12 cellular contexts compared by ENCODE assay signal in genomic region chr11:120186408-120186798, GRCh38. TPM values are rescaled to one million over a fixed set of nuclear protein-coding genes. Genes with fewer than 3 reads are reported as not detected.
DNase-seq lines count a peak whose midpoint lies in the region; ATAC-seq and TF ChIP-seq lines count a peak whose summit lies in the region.
"Had no signal": no experiment of that assay in that cellular context is flagged by ENCODE, and none has a peak within 500 bp of the region (broad histone marks: within the 10 kb centered on the region; RNA-seq: fewer than 3 reads in every experiment).

No MANE protein-coding gene starts in this region.

- H2AFZ ChIP-seq in PC-3 (ENCODE audit: low read length) (no peak overlapping the region), Karpas-422 (ENCODE audit: low read length) (no peak overlapping the region)

- H3K4me3 ChIP-seq in PC-3 (ENCODE audit: low read length) (no peak overlapping the region), mucosa of stomach (ENCODE audit: low read length) (no peak overlapping the region), stomach smooth muscle (ENCODE audit: low read length in 2 of 2) (no peak overlapping the region), left lung (no peak overlapping the region), Karpas-422 (ENCODE audit: low read length) (no peak overlapping the region)

- H3K4me1 ChIP-seq in PC-3 (ENCODE audit: insufficient read depth, low read length): peaks cover 11% of the 10 kb centered on the region; the same call in 1 of the 2 replicates
- H3K4me1 ChIP-seq in mucosa of stomach (ENCODE audit: control insufficient read depth, insufficient read depth, low read length): peaks cover 71% of the 10 kb centered on the region
- H3K4me1 ChIP-seq in stomach smooth muscle (ENCODE audit: control insufficient read depth, insufficient read depth, low read length): peaks cover 49% of the 10 kb centered on the region
- H3K4me1 ChIP-seq in left lung: peaks cover 0 to 5% of the 10 kb centered on the region in 2 donors
- no peaks in the 10 kb centered on the region for H3K4me1 ChIP-seq in Karpas-422 (ENCODE audit: low read length)

- intact Hi-C loops in PC-3 (cut with micrococcal nuclease) (no loop called here), left lung (cut with DNase I) (no loop called here)

- H3K9ac ChIP-seq in PC-3 (ENCODE audit: low read length) (peak overlapping the region; percentile 39; the same call in 1 of the 2 replicates), mucosa of stomach (ENCODE audit: low read length) (peak overlapping the region; percentile 36), stomach smooth muscle (ENCODE audit: low read length in 2 of 2) (no peak overlapping the region), Karpas-422 (ENCODE audit: low read length) (no peak overlapping the region)

- H3K36me3 ChIP-seq in PC-3 (ENCODE audit: low read depth, low read length): no peaks in the 10 kb centered on the region
- no peaks in the 10 kb centered on the region for H3K36me3 ChIP-seq in mucosa of stomach (ENCODE audit: control insufficient read depth, insufficient read depth, low read length)
- no peaks in the 10 kb centered on the region for H3K36me3 ChIP-seq in stomach smooth muscle (ENCODE audit: control insufficient read depth in 2 of 2, insufficient read depth in 2 of 2, low read length in 2 of 2)
- H3K36me3 ChIP-seq in left lung: no peaks in the 10 kb centered on the region
- no peaks in the 10 kb centered on the region for H3K36me3 ChIP-seq in Karpas-422 (ENCODE audit: insufficient read depth, low read length)

- H3K9me2 ChIP-seq in PC-3 (replicated peaks; ENCODE audit: low read length) (no peaks in the 10 kb centered on the region), Karpas-422 (replicated peaks; ENCODE audit: insufficient read depth, low read length) (no peaks in the 10 kb centered on the region)

- no peak for ATAC-seq in PC-3
- no peak for ATAC-seq in left lung

- H3K27ac ChIP-seq in PC-3 (ENCODE audit: low read length) (peak overlapping the region; percentile 46), cingulate gyrus (ENCODE audit: low read depth, low read length) (peak overlapping the region; percentile 72), stomach smooth muscle (ENCODE audit: low read length) (peak overlapping the region; percentile 58), left lung (peak overlapping the region in 1 of 2 donors; percentile 33), Karpas-422 (ENCODE audit: low read length) (no peak overlapping the region)
- H3K27ac ChIP-seq: epithelial cell of prostate had no signal

- H3F3A ChIP-seq in PC-3 (ENCODE audit: low read length, unreplicated experiment): no peaks in the 10 kb centered on the region

- H3K9me3 ChIP-seq in PC-3 (ENCODE audit: low read length) (no peaks in the 10 kb centered on the region), mucosa of stomach (ENCODE audit: control insufficient read depth, low read length) (no peaks in the 10 kb centered on the region), stomach smooth muscle (ENCODE audit: control insufficient read depth in 2 of 2, low read length in 2 of 2) (no peaks in the 10 kb centered on the region), left lung (no peaks in the 10 kb centered on the region), Karpas-422 (ENCODE audit: low read length) (no peaks in the 10 kb centered on the region)

- TF ChIP-seq CTCF in PC-3 (conservative IDR thresholded peaks at IDR 0.05; ENCODE audit: low read depth, low read length): no peak
- TF ChIP-seq CTCF in left lung (IDR thresholded peaks at IDR 0.05): no peak

- BruUV-seq in PC-3 (replicated peaks; lab: Mats Ljungman, UMichigan): no TSS peak

- H3K4me2 ChIP-seq in PC-3 (ENCODE audit: low read length) (no peak overlapping the region), Karpas-422 (ENCODE audit: low read depth, low read length, poor library complexity, severe bottlenecking) (no peak overlapping the region)

- H3K27me3 ChIP-seq in PC-3 (ENCODE audit: low read length): peaks cover 14% of the 10 kb centered on the region
- H3K27me3 ChIP-seq in mucosa of stomach (ENCODE audit: control insufficient read depth, insufficient read depth, low read length): no peaks in the 10 kb centered on the region
- H3K27me3 ChIP-seq in stomach smooth muscle (ENCODE audit: control insufficient read depth in 1 of 2, insufficient read depth in 2 of 2, low read length in 2 of 2): peaks cover 3 to 6% of the 10 kb centered on the region in 2 donors
- peaks cover 0 to 7% of the 10 kb centered on the region in 2 donors for H3K27me3 ChIP-seq in left lung
- no peaks in the 10 kb centered on the region for H3K27me3 ChIP-seq in Karpas-422 (ENCODE audit: low read length)

- H3K79me2 ChIP-seq in PC-3 (ENCODE audit: low read length): no peaks in the 10 kb centered on the region
- H3K79me2 ChIP-seq in Karpas-422 (ENCODE audit: low read length): no peaks in the 10 kb centered on the region

- POLR2A ChIA-PET in PC-3 (lab: Charles Lee; ENCODE audit: unreplicated experiment): no interaction called here

- no peak for DNase-seq in PC-3
- no peak for DNase-seq in NCI-H1930 (lab: John Stamatoyannopoulos, UW)
- no peak for DNase-seq in left lung
- no peak for DNase-seq in Karpas-422
- no peak for DNase-seq in stimulated activated CD4-positive, alpha-beta T cell treated with anti-CD3 and anti-CD28 coated beads, Interleukin-15, amount 100 ng/mL, for 24 hours
- DNase-seq: KBM-7, NCI-H187 treated with DMSO at 0.1 percent for 48 hours had no signal

- H4K20me1 ChIP-seq in PC-3 (ENCODE audit: low read length) (no peaks in the 10 kb centered on the region), Karpas-422 (ENCODE audit: insufficient read depth, low read depth, low read length) (no peaks in the 10 kb centered on the region)

- CTCF ChIA-PET in PC-3 (lab: Charles Lee): no interaction called here

RNA-seq across cellular contexts. Expression of gene OAF, which starts 24.4 kb away (rescaled TPM):
- 97.1 and 126 TPM in 2 replicates for total RNA-seq in PC-3 (2014; rRNA removed)
- total RNA-seq in left lung: 10 to 100 TPM; 29.1 to 31.9 TPM
- 0.30 and 1.4 TPM in 2 replicates for total RNA-seq in Karpas-422 (2014; rRNA removed; shearing (Covaris generic); ENCODE audit: low replicate concordance)

RNA-seq across cellular contexts. Expression of gene TRIM29, which starts 48.5 kb away (rescaled TPM):
- total RNA-seq in PC-3 (2014; rRNA removed): 31.8 and 38.5 TPM in 2 replicates
- total RNA-seq in left lung: 1 to 10 TPM; 2.3 to 5.4 TPM
- total RNA-seq in Karpas-422 (2014; rRNA removed; shearing (Covaris generic); ENCODE audit: low replicate concordance): not detected in 2 replicates
- total RNA-seq: myocyte had no signal

RNA-seq across cellular contexts. Expression of gene POU2F3, which starts 53.5 kb away (rescaled TPM):
- total RNA-seq in PC-3 (2014; rRNA removed) (0.62 and 0.81 TPM in 2 replicates), left lung (1 to 10 TPM; 3.1 to 3.3 TPM)
- 0.11 TPM in 1 of 2 replicates, not detected in the other for total RNA-seq in Karpas-422 (2014; rRNA removed; shearing (Covaris generic); ENCODE audit: low replicate concordance)
- total RNA-seq: myocyte had no signal

Comparison
In these comparisons a context has a peak if more than half of its experiments do, and no peak if none do; other contexts are left out.
1. H3K9ac ChIP-seq: peak in PC-3 (single experiment) and mucosa of stomach (single experiment); none in stomach smooth muscle (0 of 2) and Karpas-422 (single experiment).
2. RNA of gene OAF, which starts 24.4 kb away (total RNA-seq): 97.1 to 126 TPM in PC-3 and 29.1 to 31.9 TPM in left lung; 0.30 to 1.4 TPM in Karpas-422; every median in the first group is over 10 times any median in the second.